21 cellular contexts compared by ENCODE assay signal in the genomic region with DNA sequence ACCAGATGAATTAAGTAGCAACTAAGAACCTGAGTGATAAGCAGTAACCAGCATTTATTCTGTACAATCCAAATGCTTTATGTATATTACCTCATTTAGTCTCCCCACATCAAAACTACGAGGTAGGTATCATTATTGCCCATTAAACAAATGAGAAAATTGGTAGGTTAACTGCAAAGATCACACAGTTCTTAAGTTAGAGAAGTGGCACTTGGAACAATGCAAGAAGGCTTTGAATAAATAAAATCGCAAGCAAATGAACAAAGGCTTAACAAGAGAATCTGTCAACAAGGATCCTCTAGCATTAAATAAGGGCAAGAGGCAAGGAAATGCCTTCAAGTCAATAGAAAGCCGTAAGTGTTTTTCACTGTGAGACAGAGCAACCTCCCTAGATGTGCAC.
DNase-seq lines count a peak whose midpoint lies in the region; ATAC-seq and TF ChIP-seq lines count a peak whose summit lies in the region.
"Had no signal": no experiment of that assay in that cellular context is flagged by ENCODE, and none has a peak within 500 bp of the region (broad histone marks: within the 10 kb centered on the region; RNA-seq: fewer than 3 reads in every experiment).

No MANE protein-coding gene starts in this region.

- ATAC-seq in activated B cell treated with CpG ODN at 0.5 μM for 24 hours (ENCODE audit: low read depth): no peak
- ATAC-seq: A549 had no signal

- POLR2A ChIA-PET in HEK293 (lab: Yijun Ruan, JAX): no interaction called here
- POLR2A ChIA-PET in activated B cell treated with CpG ODN at 0.5 μM for 24 hours (lab: Charles Lee): no interaction called here
- POLR2A ChIA-PET in activated CD4-positive, alpha-beta memory T cell treated with anti-CD3 and anti-CD28 coated beads for 36 hours (lab: Charles Lee): no interaction called here

- H2AFZ ChIP-seq in neural progenitor cell (replicated peaks): no peak overlapping the region
- H2AFZ ChIP-seq: GM23248 had no signal

- H3K79me2 ChIP-seq in neural progenitor cell (ENCODE audit: low read depth): peaks cover 97% of the 10 kb centered on the region

- H3K4me1 ChIP-seq in HEK293 (ENCODE audit: control insufficient read depth, insufficient read depth, low read length) (peaks cover 12% of the 10 kb centered on the region), neural progenitor cell (peaks cover 36% of the 10 kb centered on the region)
- H3K4me1 ChIP-seq: BE2C had no signal

- H3K27me3 Mint-ChIP-seq in activated B cell treated with CpG ODN at 0.5 μM for 24 hours (no peaks in the 10 kb centered on the region), neural progenitor cell (ENCODE audit: insufficient read depth, low read depth) (no peaks in the 10 kb centered on the region)
- no peaks in the 10 kb centered on the region for H3K27me3 Mint-ChIP-seq in activated CD4-positive, alpha-beta memory T cell treated with anti-CD3 and anti-CD28 coated beads for 36 hours
- H3K27me3 Mint-ChIP-seq: CD4-positive, alpha-beta T cell had no signal

- TF ChIP-seq CTCF in HEK293 (tag by site-specific recombination; IDR thresholded peaks at IDR 0.05) (no peak), activated B cell treated with CpG ODN at 0.5 μM for 24 hours (IDR thresholded peaks at IDR 0.05) (no peak), neural progenitor cell (IDR thresholded peaks at IDR 0.05) (no peak)

- H3K9me3 ChIP-seq in HEK293 (ENCODE audit: control insufficient read depth, insufficient read depth, low read depth, low read length) (no peaks in the 10 kb centered on the region), neural progenitor cell (ENCODE audit: low read depth) (no peaks in the 10 kb centered on the region)
- H3K9me3 ChIP-seq: A549; BE2C; BLaER1 treated with 17β-estradiol and CSF1 and Interleukin-3, amounts not matched to agents 10 nM and 100 nM had no signal

- H3K9ac ChIP-seq in neural progenitor cell: no peak overlapping the region
- H3K9ac ChIP-seq: BLaER1 treated with 17β-estradiol and CSF1 and Interleukin-3, amounts not matched to agents 10 nM and 100 nM; GM23248 had no signal

- intact Hi-C loops in activated B cell treated with CpG ODN at 0.5 μM for 24 hours (cut with micrococcal nuclease): no loop called here
- intact Hi-C loops in activated CD4-positive, alpha-beta memory T cell treated with anti-CD3 and anti-CD28 coated beads for 36 hours (cut with micrococcal nuclease): no loop called here

- H3K4me1 Mint-ChIP-seq in activated B cell treated with CpG ODN at 0.5 μM for 24 hours (peaks cover 80% of the 10 kb centered on the region), neural progenitor cell (peaks cover 23% of the 10 kb centered on the region)
- H3K4me1 Mint-ChIP-seq in activated CD4-positive, alpha-beta memory T cell treated with anti-CD3 and anti-CD28 coated beads for 36 hours (ENCODE audit: low read depth): peaks cover 13% of the 10 kb centered on the region
- H3K4me1 Mint-ChIP-seq: CD8-positive, alpha-beta memory T cell had no signal

- H3K36me3 ChIP-seq in HEK293 (ENCODE audit: control insufficient read depth in 2 of 2, insufficient read depth in 1 of 2, low read length in 2 of 2): no peaks in the 10 kb centered on the region
- no peaks in the 10 kb centered on the region for H3K36me3 ChIP-seq in neural progenitor cell
- H3K36me3 ChIP-seq: BE2C; BLaER1 treated with 17β-estradiol and CSF1 and Interleukin-3, amounts not matched to agents 10 nM and 100 nM had no signal

- peaks cover 72% of the 10 kb centered on the region for H4K20me1 ChIP-seq in neural progenitor cell (ENCODE audit: low read depth)

- peak; percentile 16 for DNase-seq in DMS53 (lab: John Stamatoyannopoulos, UW)
- no peak for DNase-seq in DMS53 treated with DMSO at 0.1 percent for 48 hours (lab: John Stamatoyannopoulos, UW; ENCODE audit: unreplicated experiment)
- DNase-seq in activated B cell treated with CpG ODN at 0.5 μM for 24 hours: no peak
- no peak for DNase-seq in neural progenitor cell (ENCODE audit: low spot score)
- no peak for DNase-seq in NCI-H146 treated with DMSO at 0.1 percent for 48 hours (lab: John Stamatoyannopoulos, UW; ENCODE audit: unreplicated experiment)
- no peak for DNase-seq in activated CD4-positive, alpha-beta memory T cell treated with anti-CD3 and anti-CD28 coated beads for 36 hours
- DNase-seq: ACHN; AML-193; BE2C; CD4-positive, alpha-beta T cell; CD8-positive, alpha-beta memory T cell; DMS 273 treated with DMSO at 0.1 percent for 48 hours; DND-41; GM23248; H7; HCEC 1CT had no signal

- CTCF ChIA-PET in HEK293 (lab: Yijun Ruan, JAX) (no interaction called here), activated B cell treated with CpG ODN at 0.5 μM for 24 hours (lab: Charles Lee) (no interaction called here)
- CTCF ChIA-PET in activated CD4-positive, alpha-beta memory T cell treated with anti-CD3 and anti-CD28 coated beads for 36 hours (lab: Charles Lee): no interaction called here

- H3K4me3 ChIP-seq in HEK293 (ENCODE audit: low read depth, low read length) (no peak overlapping the region), neural progenitor cell (no peak overlapping the region)
- H3K4me3 ChIP-seq: A549; BLaER1 treated with 17β-estradiol and CSF1 and Interleukin-3, amounts not matched to agents 10 nM and 100 nM; GM23248 had no signal

- H3K4me3 Mint-ChIP-seq in activated B cell treated with CpG ODN at 0.5 μM for 24 hours (no peak overlapping the region), neural progenitor cell (no peak overlapping the region)
- H3K4me3 Mint-ChIP-seq in activated CD4-positive, alpha-beta memory T cell treated with anti-CD3 and anti-CD28 coated beads for 36 hours: no peak overlapping the region
- H3K4me3 Mint-ChIP-seq: CD14-positive monocyte; CD4-positive, alpha-beta T cell; CD8-positive, alpha-beta memory T cell had no signal

- H3K27me3 ChIP-seq in neural progenitor cell: no peaks in the 10 kb centered on the region
- H3K27me3 ChIP-seq: BE2C; BLaER1 treated with 17β-estradiol and CSF1 and Interleukin-3, amounts not matched to agents 10 nM and 100 nM had no signal

- H3K36me3 Mint-ChIP-seq in activated B cell treated with CpG ODN at 0.5 μM for 24 hours (ENCODE audit: low read depth) (peaks cover 8% of the 10 kb centered on the region), neural progenitor cell (peaks cover 5% of the 10 kb centered on the region)
- no peaks in the 10 kb centered on the region for H3K36me3 Mint-ChIP-seq in activated CD4-positive, alpha-beta memory T cell treated with anti-CD3 and anti-CD28 coated beads for 36 hours
- H3K36me3 Mint-ChIP-seq: CD8-positive, alpha-beta memory T cell had no signal

- no peaks in the 10 kb centered on the region for H3K9me3 Mint-ChIP-seq in activated B cell treated with CpG ODN at 0.5 μM for 24 hours
- H3K9me3 Mint-ChIP-seq in neural progenitor cell: peaks cover 2% of the 10 kb centered on the region
- no peaks in the 10 kb centered on the region for H3K9me3 Mint-ChIP-seq in activated CD4-positive, alpha-beta memory T cell treated with anti-CD3 and anti-CD28 coated beads for 36 hours
- H3K9me3 Mint-ChIP-seq: CD14-positive monocyte; CD4-positive, alpha-beta T cell; CD8-positive, alpha-beta memory T cell had no signal

- H3K27ac Mint-ChIP-seq in activated B cell treated with CpG ODN at 0.5 μM for 24 hours (peak overlapping the region; percentile 41), neural progenitor cell (no peak overlapping the region)
- no peak overlapping the region for H3K27ac Mint-ChIP-seq in activated CD4-positive, alpha-beta memory T cell treated with anti-CD3 and anti-CD28 coated beads for 36 hours
- H3K27ac Mint-ChIP-seq: CD14-positive monocyte; CD4-positive, alpha-beta T cell; CD8-positive, alpha-beta memory T cell had no signal

- H3K27ac ChIP-seq in HEK293 (ENCODE audit: extremely low read depth, low read depth, low read length) (no peak overlapping the region), neural progenitor cell (no peak overlapping the region)
- H3K27ac ChIP-seq: 22Rv1; A549; BLaER1 treated with 17β-estradiol and CSF1 and Interleukin-3, amounts not matched to agents 10 nM and 100 nM; GM23248 had no signal

- H3K4me2 ChIP-seq in neural progenitor cell: peak overlapping the region; percentile 12
- H3K4me2 ChIP-seq: A549 had no signal

- peaks cover 16% of the 10 kb centered on the region for H3F3A ChIP-seq in neural progenitor cell (ENCODE audit: low read depth)

TF ChIP-seq in HEK293, 187 proteins besides CTCF, POLR2A, EP300 and RAD21:
- TF ChIP-seq MZF1 (tag by site-specific recombination; IDR thresholded peaks at IDR 0.05; ENCODE audit: borderline replicate concordance) (no peak), SP7 (tag by site-specific recombination; IDR thresholded peaks at IDR 0.05) (peak; percentile 92), FEZF1 (tag by site-specific recombination; IDR thresholded peaks at IDR 0.05) (peak; percentile 19; the same call in 1 of the 2 replicates), ZFP41 (tag by site-specific recombination; IDR thresholded peaks at IDR 0.05; ENCODE audit: borderline replicate concordance) (no peak), ZNF121 (tag by site-specific recombination; IDR thresholded peaks at IDR 0.05) (no peak), ZNF664 (tag by site-specific recombination; IDR thresholded peaks at IDR 0.05) (0 out of 2 replicates have a peak, but pooled peaks have one; percentile 10), ZNF202 (tag by site-specific recombination; IDR thresholded peaks at IDR 0.05; ENCODE audit: borderline replicate concordance) (no peak), ZBTB20 (tag by site-specific recombination; IDR thresholded peaks at IDR 0.05) (no peak), ZNF274 (IDR thresholded peaks at IDR 0.05; ENCODE audit: low read length) (no peak), ZNF274 (tag by site-specific recombination; IDR thresholded peaks at IDR 0.05; ENCODE audit: borderline replicate concordance) (no peak), ZNF16 (tag by site-specific recombination; IDR thresholded peaks at IDR 0.05; ENCODE audit: low read depth) (no peak), ZNF10 (tag by site-specific recombination; IDR thresholded peaks at IDR 0.05) (no peak)
TF ChIP-seq in HEK293: peak in this region for 3.
